Comparison of ENCODE assay signal across 8 cellular contexts in the genomic region with DNA sequence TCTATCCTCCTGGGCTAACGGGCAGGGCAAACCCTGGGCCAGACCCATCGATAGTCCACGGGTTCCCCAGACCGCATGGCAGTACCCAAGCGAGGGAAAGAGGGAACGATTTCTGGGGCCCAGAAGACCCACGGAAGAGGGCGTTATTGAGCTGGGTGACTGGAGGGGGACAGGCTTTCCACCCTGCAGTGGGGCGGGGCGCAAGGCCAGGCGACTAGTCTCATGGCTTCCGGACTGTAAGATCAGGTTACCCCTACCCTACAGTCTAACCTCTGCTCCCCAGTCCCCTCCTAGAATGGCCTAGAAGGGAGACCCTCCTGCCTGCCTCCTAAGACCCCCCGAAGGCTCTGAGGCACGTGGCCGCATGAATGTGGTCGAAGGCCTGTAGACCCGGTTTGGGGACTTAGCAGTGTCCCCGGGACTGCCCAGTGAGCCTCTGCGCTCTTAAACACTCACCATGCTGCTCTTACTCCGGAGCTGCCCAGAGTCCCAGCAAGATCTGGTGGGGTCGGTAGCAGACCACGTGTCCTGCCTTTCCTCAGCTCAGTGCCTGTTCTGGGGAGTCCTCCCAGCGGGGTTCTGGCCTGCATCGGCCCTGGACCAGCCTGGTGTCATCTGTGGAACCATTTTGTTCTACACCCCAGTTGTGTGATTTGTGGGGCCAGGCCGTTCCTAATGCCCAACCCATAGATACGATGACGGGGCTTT. TPM values are rescaled to one million over a fixed set of nuclear protein-coding genes. Genes with fewer than 3 reads are reported as not detected.
DNase-seq lines count a peak whose midpoint lies in the region; ATAC-seq and TF ChIP-seq lines count a peak whose summit lies in the region.

No MANE protein-coding gene starts in this region.

- intact Hi-C loops in lower lobe of right lung (cut with DNase I): no loop called here

- H3K27me3 ChIP-seq in lower lobe of right lung (ENCODE audit: low read depth): no peaks in the 10 kb centered on the region

- H3K4me1 ChIP-seq in lower lobe of right lung: peaks cover 32% of the 10 kb centered on the region

- H3K4me3 ChIP-seq in lower lobe of right lung: peak overlapping the region; percentile 60

- DNase-seq in AG09319 (ENCODE audit: extremely low read depth, low read depth): no peak
- peak; percentile 76 for DNase-seq in NCI-H146 (lab: John Stamatoyannopoulos, UW)
- DNase-seq in activated CD4-positive, alpha-beta T cell treated with anti-CD3 and anti-CD28 coated beads for 24 hours (ENCODE audit: low read depth in 2 of 2): peak; percentile 38 to 54
- peak; percentile 57 for DNase-seq in dermis blood vessel endothelial cell
- peak; percentile 82 for DNase-seq in lower lobe of right lung
- peak; percentile 72 for DNase-seq in stimulated activated naive CD8-positive, alpha-beta T cell treated with anti-CD3 and anti-CD28 coated beads, Interleukin-15, Interleukin-2, amounts not matched to agents 100 U/mL and 50 U/mL, for 24 hours
- DNase-seq in NCI-H1048 (lab: John Stamatoyannopoulos, UW): no peak

- peaks cover 14% of the 10 kb centered on the region for H3K36me3 ChIP-seq in lower lobe of right lung

- peak; percentile 5 for ATAC-seq in GM19324 (IDR thresholded peaks at IDR 0.05; ENCODE audit: low FRiP score, unreplicated experiment)
- ATAC-seq in lower lobe of right lung: peak; percentile 7 to 19
- ATAC-seq in stimulated activated naive CD8-positive, alpha-beta T cell treated with anti-CD3 and anti-CD28 coated beads, Interleukin-15, Interleukin-2, amounts not matched to agents 100 U/mL and 50 U/mL, for 24 hours: peak; percentile 2

- no peaks in the 10 kb centered on the region for H3K9me3 ChIP-seq in lower lobe of right lung

- peak; percentile 33 for TF ChIP-seq CTCF in AG09319 (IDR thresholded peaks at IDR 0.05; ENCODE audit: low read depth, low read length)
- TF ChIP-seq CTCF in lower lobe of right lung (IDR thresholded peaks at IDR 0.05): no peak

- peak overlapping the region; percentile 99 for H3K27ac ChIP-seq in lower lobe of right lung

RNA-seq across cellular contexts. Expression of a gene that starts 13.1 kb away (rescaled TPM):
- total RNA-seq in dermis blood vessel endothelial cell: 15.3 and 58.0 TPM in 2 replicates
- total RNA-seq in lower lobe of right lung: 2.2 TPM

RNA-seq across cellular contexts. Expression of a gene that starts 24.3 kb away (rescaled TPM):
- 8.2 and 9.0 TPM in 2 replicates for total RNA-seq in dermis blood vessel endothelial cell
- total RNA-seq in lower lobe of right lung: 57.8 TPM

RNA-seq across cellular contexts. Expression of a gene that starts 25.6 kb away (rescaled TPM):
- total RNA-seq in dermis blood vessel endothelial cell: 21.8 and 42.3 TPM in 2 replicates
- total RNA-seq in lower lobe of right lung: 25.3 TPM

RNA-seq across cellular contexts. Expression of a gene that starts 33.5 kb away (rescaled TPM):
- total RNA-seq in dermis blood vessel endothelial cell (16.6 and 18.9 TPM in 2 replicates), lower lobe of right lung (7.7 TPM)

RNA-seq across cellular contexts. Expression of a gene that starts 47.3 kb away (rescaled TPM):
- total RNA-seq in dermis blood vessel endothelial cell (13.0 and 17.5 TPM in 2 replicates), lower lobe of right lung (12.9 TPM)

Comparison
In these comparisons a context has a peak if more than half of its experiments do, and no peak if none do; other contexts are left out.
1. DNase-seq: peak in NCI-H146 (single experiment), activated CD4-positive, alpha-beta T cell treated with anti-CD3 and anti-CD28 coated beads for 24 hours (2 of 2), dermis blood vessel endothelial cell (single experiment), lower lobe of right lung (single experiment) and stimulated activated naive CD8-positive, alpha-beta T cell treated with anti-CD3 and anti-CD28 coated beads, Interleukin-15, Interleukin-2, amounts not matched to agents 100 U/mL and 50 U/mL, for 24 hours (single experiment); none in AG09319 (single experiment) and NCI-H1048 (single experiment).
2. Peak in every context shown above with its lines, with median percentiles within 50 percentile points of each other: ATAC-seq.